16 cellular contexts compared by ENCODE assay signal in the genomic region with DNA sequence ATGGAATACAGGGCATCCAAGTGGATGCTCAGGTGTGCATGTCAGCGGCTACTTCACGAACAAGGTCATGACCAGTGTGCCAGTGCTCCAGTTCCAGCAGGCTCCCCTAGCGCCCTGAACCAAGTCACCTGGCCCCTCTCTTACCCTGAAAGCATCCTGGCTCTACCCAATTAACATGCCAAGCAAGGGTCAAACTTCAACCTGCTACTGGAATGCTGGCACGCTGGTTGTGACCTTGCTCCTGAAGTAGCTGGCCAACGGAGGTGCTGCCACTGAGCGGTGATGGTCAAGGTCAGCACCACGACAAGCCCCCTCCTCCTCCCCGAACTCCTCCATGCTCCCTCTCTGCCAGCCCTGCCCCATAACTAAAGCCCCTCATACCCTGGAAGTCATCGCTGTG.
DNase-seq lines count a peak whose midpoint lies in the region; ATAC-seq, FAIRE-seq and TF ChIP-seq lines count a peak whose summit lies in the region.
"Had no signal": no experiment of that assay in that cellular context is flagged by ENCODE, and none has a peak within 500 bp of the region (broad histone marks: within the 10 kb centered on the region; RNA-seq: fewer than 3 reads in every experiment).

No MANE protein-coding gene starts in this region.

- H2AK5ac ChIP-seq in neuronal stem cell (ENCODE audit: low read depth, low read length): no peak overlapping the region

- H3K9ac ChIP-seq in liver (ENCODE audit: low read depth in 1 of 2, low read length in 2 of 2): no peak overlapping the region
- no peak overlapping the region for H3K9ac ChIP-seq in HepG2 (ENCODE audit: insufficient read depth, low read depth, low read length)
- H3K9ac ChIP-seq in neuronal stem cell (ENCODE audit: low read depth, low read length, poor library complexity): peak overlapping the region; percentile 6
- H3K9ac ChIP-seq: GM23248 had no signal

- 57% methylated on average over 9 of the region's 9 CpGs for WGBS in liver
- 84% methylated on average over 5 of the region's 9 CpGs for WGBS in HepG2 (ENCODE audit: low lambda C conversion rate)
- 92 to 94% methylated on average over 6 to 7 of the region's 9 CpGs for WGBS in esophagus squamous epithelium, 2 donors
- no CpG with 5 or more reads among the region's 9 CpGs for WGBS in neuronal stem cell (ENCODE audit: extremely low coverage in 2 of 2, insufficient read length in 2 of 2, insufficient replicate concordance in 1 of 2), 2 donors

- H3K27ac ChIP-seq in liver (ENCODE audit: low read depth in 1 of 2, low read length in 2 of 2): no peak overlapping the region
- H3K27ac ChIP-seq in HepG2 (ENCODE audit: extremely low read length, insufficient read depth, low read length): no peak overlapping the region
- H3K27ac ChIP-seq in esophagus squamous epithelium: peak overlapping the region; percentile 46 to 61 (median 58)
- H3K27ac ChIP-seq in neuronal stem cell (replicated peaks; ENCODE audit: low read length): no peak overlapping the region
- H3K27ac ChIP-seq: C4-2B, GM23248 had no signal

- POLR2A ChIA-PET in HepG2 (lab: Yijun Ruan, JAX): no interaction called here

- H3K18ac ChIP-seq in neuronal stem cell (ENCODE audit: low read length): no peak overlapping the region

- H4K20me1 ChIP-seq in HepG2 (ENCODE audit: insufficient read depth, low read length): no peaks in the 10 kb centered on the region

- H3K27me3 ChIP-seq in liver (ENCODE audit: control insufficient read depth in 4 of 4, insufficient read depth in 4 of 4, low read length in 3 of 4): no peaks in the 10 kb centered on the region
- no peaks in the 10 kb centered on the region for H3K27me3 ChIP-seq in HepG2 (ENCODE audit: control insufficient read depth in 1 of 2, insufficient read depth in 2 of 2, low read length in 2 of 2)
- no peaks in the 10 kb centered on the region for H3K27me3 ChIP-seq in esophagus squamous epithelium
- no peaks in the 10 kb centered on the region for H3K27me3 ChIP-seq in neuronal stem cell (ENCODE audit: control insufficient read depth in 3 of 3, insufficient read depth in 3 of 3, low read depth in 1 of 3, low read length in 3 of 3)

- no peak overlapping the region for H3K14ac ChIP-seq in neuronal stem cell (ENCODE audit: low read length)

- TF ChIP-seq POLR2A in HepG2 (IDR thresholded peaks at IDR 0.05; ENCODE audit: insufficient read depth in 1 of 2, low read depth in 2 of 2, low read length in 2 of 2) (no peak), esophagus squamous epithelium (IDR thresholded peaks at IDR 0.05) (no peak)

- ATAC-seq in HepG2: no peak
- ATAC-seq: GM12878 had no signal

- H3K4me3 ChIP-seq in liver (ENCODE audit: low read depth in 1 of 3, low read length in 3 of 3) (no peak overlapping the region), HepG2 (replicated peaks in 1 of 3; ENCODE audit: insufficient read depth in 1 of 3, low read depth in 2 of 3, low read length in 3 of 3) (no peak overlapping the region), esophagus squamous epithelium (no peak overlapping the region), neuronal stem cell (ENCODE audit: low read length in 2 of 2) (no peak overlapping the region)
- H3K4me3 ChIP-seq: GM12878, GM23248 had no signal

- intact Hi-C loops in HepG2 (cut with micrococcal nuclease; ENCODE audit: unreplicated experiment) (no loop called here), esophagus squamous epithelium (cut with DNase I) (no loop called here)

- TF ChIP-seq RAD21 in liver (IDR thresholded peaks at IDR 0.05): peak; percentile 39 to 51
- TF ChIP-seq RAD21 in HepG2 (CRISPR knock-in tag; IDR thresholded peaks at IDR 0.05): no peak

- H3K36me3 ChIP-seq in liver (ENCODE audit: control insufficient read depth in 4 of 4, insufficient read depth in 3 of 4, low read depth in 1 of 4, low read length in 3 of 4) (peaks cover 17 to 49% (median 35%) of the 10 kb centered on the region in 4 donors), HepG2 (replicated peaks in 1 of 2; ENCODE audit: control insufficient read depth in 1 of 2, insufficient read depth in 2 of 2, low read length in 2 of 2) (peaks cover 3 to 25% of the 10 kb centered on the region in 2 experiments; a peak in 3 of 5 replicates), esophagus squamous epithelium (peaks cover 0 to 31% (median 0%) of the 10 kb centered on the region in 3 donors), neuronal stem cell (replicated peaks in 1 of 2; ENCODE audit: control insufficient read depth in 2 of 2, insufficient read depth in 2 of 2, low read length in 2 of 2) (no peaks in the 10 kb centered on the region)

- H2BK5ac ChIP-seq in neuronal stem cell (ENCODE audit: low read length): no peak overlapping the region

- no peak overlapping the region for H2BK12ac ChIP-seq in neuronal stem cell (ENCODE audit: low read length)

- no peak overlapping the region for H3K4ac ChIP-seq in neuronal stem cell (ENCODE audit: low read length)

- TF ChIP-seq CTCF in liver (IDR thresholded peaks at IDR 0.05; ENCODE audit: low read depth, low read length, missing input control) (no peak), HepG2 (CRISPR knock-in tag; IDR thresholded peaks at IDR 0.05) (no peak), esophagus squamous epithelium (IDR thresholded peaks at IDR 0.05) (no peak)

- no peaks in the 10 kb centered on the region for H3K79me2 ChIP-seq in HepG2 (ENCODE audit: insufficient read depth, low read length)

- no peak for FAIRE-seq in HepG2 (lab: Jason Lieb, UNC)
- FAIRE-seq: GM18507, H54 had no signal

- H3K9me3 ChIP-seq in liver (ENCODE audit: control insufficient read depth in 4 of 4, low read length in 3 of 4) (no peaks in the 10 kb centered on the region), HepG2 (ENCODE audit: low read length) (no peaks in the 10 kb centered on the region), esophagus squamous epithelium (no peaks in the 10 kb centered on the region), neuronal stem cell (replicated peaks in 1 of 2; ENCODE audit: control insufficient read depth in 2 of 2, insufficient read depth in 1 of 2, low read depth in 1 of 2, low read length in 2 of 2) (peaks cover 0 to 2% of the 10 kb centered on the region in 2 donors)

- CTCF ChIA-PET in HepG2 (lab: Yijun Ruan, JAX; ENCODE audit: low intra/inter-chr PET ratio, low total read pairs): no interaction called here

- no peak overlapping the region for H2BK15ac ChIP-seq in neuronal stem cell (ENCODE audit: low read length)

- no peak overlapping the region for H2BK120ac ChIP-seq in neuronal stem cell (ENCODE audit: low read depth, low read length)

- in situ Hi-C loops in HepG2 (cut with HindIII; ENCODE audit: extremely low pct_ligation_motif_present, low pct_unique_long_range_greater_than_20kb): no loop called here

- DNase-seq in HepG2 (ENCODE audit: low spot score) (no peak), esophagus squamous epithelium (lab: John Stamatoyannopoulos, UW) (no peak), neuronal stem cell (ENCODE audit: low spot score) (no peak), Ammon's horn (ENCODE audit: low spot score) (no peak), RPMI8226 (no peak)
- no peak for DNase-seq in activated T-cell treated with anti-CD3 and anti-CD28 coated beads, Interleukin-2, amount 50 U/mL, for 1 hour
- DNase-seq: 8988T; AML-193; CD4-positive, alpha-beta memory T cell; DMS79 had no signal

- BruUV-seq in HepG2 (replicated peaks; lab: Mats Ljungman, UMichigan): no TSS peak

- H4K91ac ChIP-seq in neuronal stem cell (ENCODE audit: low read depth, low read length, poor library complexity): no peak overlapping the region

- H3K4me2 ChIP-seq in HepG2 (ENCODE audit: low read depth, low read length) (no peak overlapping the region), neuronal stem cell (ENCODE audit: insufficient read depth, low read length, poor library complexity, severe bottlenecking) (no peak overlapping the region)

- no peak overlapping the region for H4K8ac ChIP-seq in neuronal stem cell (ENCODE audit: low read depth, low read length)

- H3K79me1 ChIP-seq in neuronal stem cell (ENCODE audit: low read depth, low read length): no peaks in the 10 kb centered on the region

- no peak for TF ChIP-seq EP300 in HepG2 (IDR thresholded peaks at IDR 0.05; ENCODE audit: low read depth in 2 of 2, low read length in 2 of 2)
- TF ChIP-seq EP300 in HepG2 (CRISPR knock-in tag; IDR thresholded peaks at IDR 0.05; ENCODE audit: borderline replicate concordance): no peak

- H3K4me1 ChIP-seq in liver (ENCODE audit: control insufficient read depth in 4 of 4, insufficient read depth in 4 of 4, low read length in 3 of 4): peaks cover 2 to 19% (median 14%) of the 10 kb centered on the region in 4 donors
- no peaks in the 10 kb centered on the region for H3K4me1 ChIP-seq in HepG2 (ENCODE audit: insufficient read depth, low read length)
- peaks cover 4 to 67% (median 29%) of the 10 kb centered on the region in 3 donors for H3K4me1 ChIP-seq in esophagus squamous epithelium
- no peaks in the 10 kb centered on the region for H3K4me1 ChIP-seq in neuronal stem cell (ENCODE audit: control insufficient read depth in 2 of 2, insufficient read depth in 1 of 2, low read depth in 1 of 2, low read length in 2 of 2)

- H2AFZ ChIP-seq in HepG2 (ENCODE audit: low read length) (no peak overlapping the region), neuronal stem cell (ENCODE audit: low read length) (no peak overlapping the region)
- H2AFZ ChIP-seq: GM23248 had no signal

- H3K23ac ChIP-seq in neuronal stem cell (ENCODE audit: low read depth, low read length, poor library complexity): no peak overlapping the region

TF ChIP-seq in liver, 16 proteins besides CTCF, POLR2A, EP300 and RAD21 (continues in another document):
- TF ChIP-seq SP1 (IDR thresholded peaks at IDR 0.05) (peak; percentile 34), FOXA1 (IDR thresholded peaks at IDR 0.05) (no peak)
- TF ChIP-seq, protein P1, sequence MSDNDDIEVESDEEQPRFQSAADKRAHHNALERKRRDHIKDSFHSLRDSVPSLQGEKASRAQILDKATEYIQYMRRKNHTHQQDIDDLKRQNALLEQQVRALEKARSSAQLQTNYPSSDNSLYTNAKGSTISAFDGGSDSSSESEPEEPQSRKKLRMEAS (IDR thresholded peaks at IDR 0.05): no peak

TF ChIP-seq in HepG2, 621 proteins besides CTCF, POLR2A, EP300 and RAD21 (continues in another document):
- no peak for TF ChIP-seq ZFYVE20 (CRISPR knock-in tag; IDR thresholded peaks at IDR 0.05; ENCODE audit: borderline replicate concordance, low read depth)

Comparison
In these comparisons a context has a peak if more than half of its experiments do, and no peak if none do; other contexts are left out.
1. H3K27ac ChIP-seq: peak in esophagus squamous epithelium (4 of 4); none in liver (0 of 2), HepG2 (single experiment) and neuronal stem cell (single experiment).